ENCODE assay signal across 19 cellular contexts in the genomic region with DNA sequence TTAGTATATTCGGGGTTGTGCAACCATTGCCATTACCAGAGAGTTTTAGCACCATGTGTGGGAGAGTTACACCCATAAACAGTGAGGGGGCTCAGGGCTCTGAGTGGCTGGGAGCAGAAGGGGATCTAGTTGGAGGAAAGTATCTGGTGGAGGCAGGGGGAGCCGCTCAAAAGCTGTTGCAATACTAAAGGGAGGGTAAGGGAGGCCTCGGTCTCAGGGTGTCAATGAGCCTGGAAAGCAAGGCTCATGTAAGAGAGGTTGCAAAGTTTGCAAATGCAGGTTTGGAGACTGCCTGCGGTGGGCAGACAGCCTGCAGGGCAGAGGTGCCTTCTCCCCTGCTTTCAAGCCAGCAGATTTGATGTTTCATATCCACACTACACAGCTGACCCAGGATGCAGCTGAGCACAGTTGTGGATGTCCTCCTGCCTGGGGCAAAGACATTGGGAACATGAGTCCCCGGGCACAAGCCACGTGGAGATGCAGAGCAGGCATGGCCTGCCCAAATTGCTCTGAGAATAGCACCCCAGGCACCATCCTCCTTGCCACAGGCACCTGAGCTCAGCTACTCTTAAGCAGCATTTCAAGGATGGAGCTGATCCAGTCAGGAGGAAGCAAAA.
"Had no signal": no experiment of that assay in that cellular context is flagged by ENCODE, and none has a peak within 500 bp of the region (broad histone marks: within the 10 kb centered on the region; RNA-seq: fewer than 3 reads in every experiment).

No MANE protein-coding gene starts in this region.

- H3K27me3 ChIP-seq: left lung, vagina had no signal

- H3K9me3 ChIP-seq: left lung, spleen, thoracic aorta, vagina had no signal

- H3K27ac ChIP-seq: hepatocyte, left lung, spleen, thoracic aorta, vagina had no signal

- H2AFZ ChIP-seq: hepatocyte had no signal

- H3K36me3 ChIP-seq: left lung, spleen, thoracic aorta, vagina had no signal

- FAIRE-seq: endothelial cell of umbilical vein had no signal

- H3K4me3 ChIP-seq: hepatocyte, left lung, spleen, thoracic aorta, vagina had no signal

- DNase-seq: activated CD4-positive, alpha-beta memory T cell treated with anti-CD3 and anti-CD28 coated beads for 36 hours; activated CD4-positive, alpha-beta T cell treated with anti-CD3 and anti-CD28 coated beads for 48 hours; activated naive CD4-positive, alpha-beta T cell treated with anti-CD3 and anti-CD28 coated beads for 36 hours; activated T-cell treated with anti-CD3 and anti-CD28 coated beads, Interleukin-2, amount 50 U/mL, for 48 hours; amygdala; effector CD4-positive, alpha-beta T cell; foreskin melanocyte; kidney glomerular epithelial cell; left lung; naive thymus-derived CD4-positive, alpha-beta T cell; retina; spleen; stimulated activated CD4-positive, alpha-beta T cell treated with anti-CD3 and anti-CD28 coated beads, Interleukin-4, amount 100 ng/mL, for 24 hours; stimulated activated naive CD4-positive, alpha-beta T cell treated with Interleukin-2 at 50 U/mL for 16 hours had no signal

- H3K79me2 ChIP-seq: hepatocyte had no signal

- H3K4me1 ChIP-seq: vagina had no signal

- ATAC-seq: esophagus mucosa; left lung; naive thymus-derived CD4-positive, alpha-beta T cell had no signal

- H3K4me2 ChIP-seq: hepatocyte had no signal
